ENCODE assay signal across 22 cellular contexts in the genomic region with DNA sequence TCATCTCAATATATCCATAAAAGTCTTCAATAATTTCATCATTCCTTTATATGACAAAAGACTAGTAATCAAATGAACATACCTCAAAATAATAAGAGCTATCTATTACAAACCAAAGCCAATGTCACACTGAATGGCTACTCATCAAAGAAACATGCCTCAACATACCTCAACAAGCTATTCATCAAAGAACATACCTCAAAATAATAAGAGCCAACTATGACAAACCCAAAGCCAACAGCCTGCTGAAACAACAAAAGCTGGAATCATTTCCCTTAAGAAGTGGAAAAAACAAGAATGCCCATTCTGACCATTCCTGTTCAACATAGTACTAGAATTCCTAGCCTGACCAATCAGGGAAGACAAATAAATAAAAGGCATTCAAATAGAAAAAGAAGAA.
DNase-seq lines count a peak whose midpoint lies in the region; ATAC-seq, FAIRE-seq and TF ChIP-seq lines count a peak whose summit lies in the region.
"Had no signal": no experiment of that assay in that cellular context is flagged by ENCODE, and none has a peak within 500 bp of the region (broad histone marks: within the 10 kb centered on the region; RNA-seq: fewer than 3 reads in every experiment).

No MANE protein-coding gene starts in this region.

- no peak overlapping the region for H2AFZ ChIP-seq in IMR-90 (replicated peaks; ENCODE audit: low read length, poor library complexity)

- no peak for TF ChIP-seq RAD21 in IMR-90 (IDR thresholded peaks at IDR 0.05; ENCODE audit: low read length)

- H3K79me1 ChIP-seq in IMR-90 (ENCODE audit: low read depth in 1 of 2, low read length in 2 of 2) = no peaks in the 10 kb centered on the region

- no peak overlapping the region for H3K56ac ChIP-seq in IMR-90 (ENCODE audit: extremely low read depth, insufficient read depth, low read length)

- H2AK5ac ChIP-seq in IMR-90 (ENCODE audit: low read depth, low read length) = no peak overlapping the region

- no peak overlapping the region for H4K8ac ChIP-seq in IMR-90 (ENCODE audit: low read depth in 2 of 2, low read length in 2 of 2)

- H3K23ac ChIP-seq in IMR-90 (ENCODE audit: low read depth, low read length) = no peak overlapping the region

- H3K4me3 ChIP-seq in IMR-90 (ENCODE audit: insufficient read depth, low read depth, low read length) = no peak overlapping the region
- H3K4me3 ChIP-seq in astrocyte of the cerebellum (ENCODE audit: low read depth, low read length) = no peak overlapping the region
- H3K4me3 ChIP-seq: BLaER1 treated with 17β-estradiol and CSF1 and Interleukin-3, amounts not matched to agents 10 nM and 100 nM had no signal

- intact Hi-C loops in IMR-90 (cut with micrococcal nuclease) = no loop called here

- H2BK15ac ChIP-seq in IMR-90 (ENCODE audit: low read depth, low read length) = no peak overlapping the region

- dilution Hi-C loops in IMR-90 (cut with HindIII; ENCODE audit: low sequenced_read_pairs, unreplicated experiment) = no loop called here

- no peak overlapping the region for H3K14ac ChIP-seq in IMR-90 (replicated peaks; ENCODE audit: low read depth, low read length)

- H3K4me1 ChIP-seq in IMR-90 (ENCODE audit: control insufficient read depth, insufficient read depth, low read length) = no peaks in the 10 kb centered on the region
- H3K4me1 ChIP-seq in foreskin keratinocyte = no peaks in the 10 kb centered on the region
- H3K4me1 ChIP-seq: BLaER1 treated with 17β-estradiol and CSF1 and Interleukin-3, amounts not matched to agents 10 nM and 100 nM; Caco-2 had no signal

- no TSS peak for BruUV-seq in IMR-90 (replicated peaks; lab: Mats Ljungman, UMichigan)

- DNase-seq in D721Med (ENCODE audit: insufficient read length, low spot score) (no peak), IMR-90 (peak; percentile 4), astrocyte of the cerebellum (ENCODE audit: low read depth) (peak; percentile 2), foreskin keratinocyte (peak; percentile 2 to 41), nucleus accumbens (lab: John Stamatoyannopoulos, UW) (no peak)
- DNase-seq: 8988T; Caco-2; CD4-positive, alpha-beta memory T cell; DMS153; GDM1; H7; HFFc6; NCI-H1417; NCI-H1694 treated with DMSO at 0.1 percent for 48 hours; NCI-H446; OCI-M1; Right ventricle myocardium superior had no signal

- no peak overlapping the region for H3K18ac ChIP-seq in IMR-90 (ENCODE audit: low read depth, low read length)

- no peak overlapping the region for H3K4ac ChIP-seq in IMR-90 (ENCODE audit: low read depth, low read length)

- H3K9me1 ChIP-seq in IMR-90 (ENCODE audit: insufficient read depth, low read length) = no peaks in the 10 kb centered on the region

- ATAC-seq in IMR-90 (ENCODE audit: low read depth) (no peak), foreskin keratinocyte (no peak), HG03442 (IDR thresholded peaks at IDR 0.05; ENCODE audit: unreplicated experiment) (no peak), GM18502 (IDR thresholded peaks at IDR 0.05; ENCODE audit: poor library complexity, unreplicated experiment) (no peak)

- no peaks in the 10 kb centered on the region for H3K27me3 ChIP-seq in IMR-90 (ENCODE audit: control insufficient read depth, insufficient read depth, low read length)
- H3K27me3 ChIP-seq in foreskin keratinocyte = no peaks in the 10 kb centered on the region
- H3K27me3 ChIP-seq: BLaER1 treated with 17β-estradiol and CSF1 and Interleukin-3, amounts not matched to agents 10 nM and 100 nM had no signal

- POLR2A ChIA-PET in IMR-90 (lab: Charles Lee; ENCODE audit: unreplicated experiment) = no interaction called here

- TF ChIP-seq CTCF in D721Med (IDR thresholded peaks at IDR 0.05; ENCODE audit: insufficient read depth, missing control alignments) = no peak
- no peak for TF ChIP-seq CTCF in IMR-90 (conservative IDR thresholded peaks at IDR 0.05; ENCODE audit: low read depth, low read length)
- TF ChIP-seq CTCF in astrocyte of the cerebellum (IDR thresholded peaks at IDR 0.05; ENCODE audit: low read depth, low read length, missing control alignments) = no peak
- no peak for TF ChIP-seq CTCF in foreskin keratinocyte (conservative IDR thresholded peaks at IDR 0.05)

- H2BK5ac ChIP-seq in IMR-90 (ENCODE audit: low read depth, low read length, poor library complexity, severe bottlenecking) = no peak overlapping the region

- no peaks in the 10 kb centered on the region for H4K20me1 ChIP-seq in IMR-90 (ENCODE audit: insufficient read depth, low read length)
- H4K20me1 ChIP-seq: BLaER1 treated with 17β-estradiol and CSF1 and Interleukin-3, amounts not matched to agents 10 nM and 100 nM had no signal

- no peak overlapping the region for H3K9ac ChIP-seq in IMR-90 (ENCODE audit: low read depth, low read length)
- H3K9ac ChIP-seq: BLaER1 treated with 17β-estradiol and CSF1 and Interleukin-3, amounts not matched to agents 10 nM and 100 nM had no signal

- H4K5ac ChIP-seq in IMR-90 (ENCODE audit: low read depth, low read length) = no peak overlapping the region

- peak; percentile 85 for FAIRE-seq in D721Med (lab: Jason Lieb, UNC)
- FAIRE-seq: HTR-8/SVneo had no signal

- no peaks in the 10 kb centered on the region for H3K9me3 ChIP-seq in IMR-90 (ENCODE audit: control insufficient read depth, insufficient read depth, low read length)
- H3K9me3 ChIP-seq: BLaER1 treated with 17β-estradiol and CSF1 and Interleukin-3, amounts not matched to agents 10 nM and 100 nM; Caco-2 had no signal

- no peaks in the 10 kb centered on the region for H3K36me3 ChIP-seq in IMR-90 (ENCODE audit: control insufficient read depth, insufficient read depth, low read length)
- H3K36me3 ChIP-seq: BLaER1 treated with 17β-estradiol and CSF1 and Interleukin-3, amounts not matched to agents 10 nM and 100 nM had no signal

- H3K27ac ChIP-seq in IMR-90 (ENCODE audit: insufficient read depth, low read length) (no peak overlapping the region), foreskin keratinocyte (no peak overlapping the region)
- H3K27ac ChIP-seq: BLaER1 treated with 17β-estradiol and CSF1 and Interleukin-3, amounts not matched to agents 10 nM and 100 nM; HL-60 had no signal

- H4K91ac ChIP-seq in IMR-90 (ENCODE audit: insufficient read depth, low read depth, low read length) = no peak overlapping the region

- H2BK20ac ChIP-seq in IMR-90 (ENCODE audit: low read depth, low read length) = no peak overlapping the region

- in situ Hi-C loops in IMR-90 (cut with MboI; ENCODE audit: low sequenced_read_pairs) (no loop called here), astrocyte of the cerebellum (cut with HindIII; ENCODE audit: low sequenced_read_pairs) (no loop called here)

- CTCF ChIA-PET in IMR-90 (lab: Yijun Ruan, JAX) = no interaction called here

- H2AK9ac ChIP-seq in IMR-90 (replicated peaks; ENCODE audit: low read depth, low read length, poor library complexity) = no peak overlapping the region

- no peak overlapping the region for H3K4me2 ChIP-seq in IMR-90 (ENCODE audit: low read depth, low read length)
- H3K4me2 ChIP-seq: BLaER1 treated with 17β-estradiol and CSF1 and Interleukin-3, amounts not matched to agents 10 nM and 100 nM had no signal

- no peak for TF ChIP-seq POLR2A in IMR-90 (IDR thresholded peaks at IDR 0.05; ENCODE audit: low read depth, low read length)

- H2BK120ac ChIP-seq in IMR-90 (ENCODE audit: low read depth, low read length) = no peak overlapping the region

TF ChIP-seq in IMR-90, 13 proteins besides CTCF, POLR2A, EP300 and RAD21:
- TF ChIP-seq CEBPB (IDR thresholded peaks at IDR 0.05; ENCODE audit: low read depth, low read length) = no peak
- TF ChIP-seq RCOR1 (IDR thresholded peaks at IDR 0.05; ENCODE audit: insufficient replicate concordance, low read length) = no peak
- no peak for TF ChIP-seq CHD1 (IDR thresholded peaks at IDR 0.05; ENCODE audit: low read depth, low read length)
- no peak for TF ChIP-seq MAFK (IDR thresholded peaks at IDR 0.05; ENCODE audit: low read depth, low read length)
- no peak for TF ChIP-seq RFX5 (IDR thresholded peaks at IDR 0.05; ENCODE audit: low read depth, low read length)
- TF ChIP-seq MAZ (IDR thresholded peaks at IDR 0.05; ENCODE audit: borderline replicate concordance, low read depth, low read length) = no peak
- no peak for TF ChIP-seq MXI1 (IDR thresholded peaks at IDR 0.05; ENCODE audit: borderline replicate concordance, low read depth, low read length)
- TF ChIP-seq, protein P1, sequence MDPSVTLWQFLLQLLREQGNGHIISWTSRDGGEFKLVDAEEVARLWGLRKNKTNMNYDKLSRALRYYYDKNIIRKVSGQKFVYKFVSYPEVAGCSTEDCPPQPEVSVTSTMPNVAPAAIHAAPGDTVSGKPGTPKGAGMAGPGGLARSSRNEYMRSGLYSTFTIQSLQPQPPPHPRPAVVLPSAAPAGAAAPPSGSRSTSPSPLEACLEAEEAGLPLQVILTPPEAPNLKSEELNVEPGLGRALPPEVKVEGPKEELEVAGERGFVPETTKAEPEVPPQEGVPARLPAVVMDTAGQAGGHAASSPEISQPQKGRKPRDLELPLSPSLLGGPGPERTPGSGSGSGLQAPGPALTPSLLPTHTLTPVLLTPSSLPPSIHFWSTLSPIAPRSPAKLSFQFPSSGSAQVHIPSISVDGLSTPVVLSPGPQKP (IDR thresholded peaks at IDR 0.05; ENCODE audit: borderline replicate concordance, low read depth, low read length) = no peak
- TF ChIP-seq, protein P2, sequence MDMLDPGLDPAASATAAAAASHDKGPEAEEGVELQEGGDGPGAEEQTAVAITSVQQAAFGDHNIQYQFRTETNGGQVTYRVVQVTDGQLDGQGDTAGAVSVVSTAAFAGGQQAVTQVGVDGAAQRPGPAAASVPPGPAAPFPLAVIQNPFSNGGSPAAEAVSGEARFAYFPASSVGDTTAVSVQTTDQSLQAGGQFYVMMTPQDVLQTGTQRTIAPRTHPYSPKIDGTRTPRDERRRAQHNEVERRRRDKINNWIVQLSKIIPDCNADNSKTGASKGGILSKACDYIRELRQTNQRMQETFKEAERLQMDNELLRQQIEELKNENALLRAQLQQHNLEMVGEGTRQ (IDR thresholded peaks at IDR 0.05; ENCODE audit: low read depth, low read length) = no peak
- TF ChIP-seq SMC3 (IDR thresholded peaks at IDR 0.05; ENCODE audit: low read depth, low read length) = no peak
- no peak for TF ChIP-seq NFE2L2 (IDR thresholded peaks at IDR 0.05; ENCODE audit: low read depth, low read length)
- no peak for TF ChIP-seq BHLHE40 (IDR thresholded peaks at IDR 0.05; ENCODE audit: low read depth, low read length)
- TF ChIP-seq FOS (IDR thresholded peaks at IDR 0.05; ENCODE audit: low read depth, low read length) = no peak

Comparison
In these comparisons a context has a peak if more than half of its experiments do, and no peak if none do; other contexts are left out.
1. DNase-seq: peak in IMR-90 (single experiment), astrocyte of the cerebellum (single experiment) and foreskin keratinocyte (2 of 2); none in D721Med (single experiment) and nucleus accumbens (0 of 56).